ENCODE assay signal across 8 cellular contexts in genomic region chr19:47514151-47514868, GRCh38. TPM values are rescaled to one million over a fixed set of nuclear protein-coding genes. Genes with fewer than 3 reads are reported as not detected.
DNase-seq lines count a peak whose midpoint lies in the region; ATAC-seq and TF ChIP-seq lines count a peak whose summit lies in the region.

No MANE protein-coding gene starts in this region.

- peaks cover 52% of the 10 kb centered on the region for H3K4me1 Mint-ChIP-seq in T-helper 17 cell

- ATAC-seq in heart left ventricle (peak in 1 of 4 donors; percentile 0), Right ventricle myocardium inferior (no peak), T-helper 17 cell (no peak), HG03571 (IDR thresholded peaks at IDR 0.05; ENCODE audit: unreplicated experiment) (no peak)

- WGBS in heart left ventricle, 4 donors: 3 to 5% (median 4%) methylated on average over 37 to 40 of the region's 40 CpGs

- no peaks in the 10 kb centered on the region for H3K27me3 ChIP-seq in heart left ventricle

- no peaks in the 10 kb centered on the region for H3K27me3 Mint-ChIP-seq in T-helper 17 cell

- DNase-seq in heart left ventricle (no peak), Right ventricle myocardium inferior (ENCODE audit: missing footprints) (no peak), T-helper 17 cell (no peak), fibroblast of villous mesenchyme (ENCODE audit: low read depth) (peak; percentile 22), skeletal muscle cell (ENCODE audit: low read depth) (no peak), NCI-H226 (no peak)
- DNase-seq in stimulated activated CD4-positive, alpha-beta T cell treated with anti-CD3 and anti-CD28 coated beads, Interleukin-15, amount 100 ng/mL, for 24 hours: no peak

- TF ChIP-seq CTCF in heart left ventricle (IDR thresholded peaks at IDR 0.05): no peak
- no peak for TF ChIP-seq CTCF in fibroblast of villous mesenchyme (IDR thresholded peaks at IDR 0.05; ENCODE audit: insufficient read depth, low read depth, low read length)

- peaks cover 0 to 12% (median 0%) of the 10 kb centered on the region in 9 donors for H3K36me3 ChIP-seq in heart left ventricle

- H3K9me3 ChIP-seq in heart left ventricle: no peaks in the 10 kb centered on the region
- no peaks in the 10 kb centered on the region for H3K9me3 ChIP-seq in T-helper 17 cell (ENCODE audit: control insufficient read depth, low read length, poor library complexity, severe bottlenecking)

- H3K4me3 ChIP-seq in heart left ventricle (peak overlapping the region; percentile 66 to 99 (median 92)), fibroblast of villous mesenchyme (ENCODE audit: low read depth, low read length) (peak overlapping the region; percentile 94), skeletal muscle cell (ENCODE audit: low read depth, low read length) (peak overlapping the region; percentile 100)

- H3K4me3 Mint-ChIP-seq in T-helper 17 cell: peak overlapping the region; percentile 99

- intact Hi-C loops in heart left ventricle (cut with DNase I) (loop anchor here in 8 of 10 donors (2.0 to 10.0 kb wide), 9 partner anchors 30 to 184 kb away; partner anchors contain the start of genes BICRA (in 4 of the 8) and KPTN (in 3 of the 8)), Right ventricle myocardium inferior (cut with DNase I) (loop anchor here (2.0 kb wide), 1 partner anchor 94 kb away; the partner anchor contains the start of gene BICRA)

- peaks cover 10% of the 10 kb centered on the region for H3K36me3 Mint-ChIP-seq in T-helper 17 cell (ENCODE audit: low read depth)

- peak overlapping the region; percentile 99 for H3K27ac Mint-ChIP-seq in T-helper 17 cell

- H3K27ac ChIP-seq in heart left ventricle: peak overlapping the region; percentile 86 to 99 (median 95)

- peaks cover 17 to 59% (median 49%) of the 10 kb centered on the region in 12 donors for H3K4me1 ChIP-seq in heart left ventricle

- TF ChIP-seq POLR2A in heart left ventricle (IDR thresholded peaks at IDR 0.05): no peak

RNA-seq across cellular contexts. Expression of gene NAPA, which starts 0.6 kb away (rescaled TPM):
- total RNA-seq in heart left ventricle: 100 to 1,000 TPM; 113 to 238 (median 125) TPM
- polyA plus RNA-seq in heart left ventricle: 100 to 1,000 TPM; 118 to 121 TPM
- total RNA-seq in Right ventricle myocardium inferior: 119 TPM
- 100 to 1,000 TPM; 124 to 133 TPM for total RNA-seq in T-helper 17 cell
- 72.5 and 82.8 TPM in 2 replicates for total RNA-seq in fibroblast of villous mesenchyme

RNA-seq across cellular contexts. Expression of gene KPTN, which starts 30.3 kb away (rescaled TPM):
- total RNA-seq in heart left ventricle: 1 to 10 TPM; 3.2 to 9.5 (median 7.0) TPM
- 10 to 100 TPM in 1 of 2 donors, 1 to 10 TPM in 1; 9.4 to 15.8 TPM for polyA plus RNA-seq in heart left ventricle
- total RNA-seq in Right ventricle myocardium inferior: 9.1 TPM
- total RNA-seq in T-helper 17 cell: 1 to 10 TPM; 3.5 to 6.3 TPM
- 2.6 and 3.9 TPM in 2 replicates for total RNA-seq in fibroblast of villous mesenchyme

RNA-seq across cellular contexts. Expression of gene SLC8A2, which starts 42.6 kb away (rescaled TPM):
- total RNA-seq in heart left ventricle: under 1 TPM in 6 of 9 donors, not detected in 3; 0.08 to 0.67 (median 0.30) TPM
- polyA plus RNA-seq in heart left ventricle: under 1 TPM in 1 of 2 donors, not detected in 1; 0.12 TPM
- 0.46 TPM for total RNA-seq in Right ventricle myocardium inferior
- total RNA-seq in T-helper 17 cell: not detected
- total RNA-seq in fibroblast of villous mesenchyme: not detected in 2 replicates

RNA-seq across cellular contexts. Expression of gene ZNF541, which starts 58.6 kb away (rescaled TPM):
- total RNA-seq in heart left ventricle: 1 to 10 TPM in 6 of 9 donors, under 1 TPM in 3; 0.63 to 3.8 (median 1.1) TPM
- 1 to 10 TPM in 1 of 2 donors, under 1 TPM in 1; 0.15 to 1.1 TPM for polyA plus RNA-seq in heart left ventricle
- 1.2 TPM for total RNA-seq in Right ventricle myocardium inferior
- total RNA-seq in T-helper 17 cell: under 1 TPM; 0.65 to 0.99 TPM
- under 0.01 TPM in 2 replicates for total RNA-seq in fibroblast of villous mesenchyme
